19 cellular contexts compared by ENCODE assay signal in the genomic region with DNA sequence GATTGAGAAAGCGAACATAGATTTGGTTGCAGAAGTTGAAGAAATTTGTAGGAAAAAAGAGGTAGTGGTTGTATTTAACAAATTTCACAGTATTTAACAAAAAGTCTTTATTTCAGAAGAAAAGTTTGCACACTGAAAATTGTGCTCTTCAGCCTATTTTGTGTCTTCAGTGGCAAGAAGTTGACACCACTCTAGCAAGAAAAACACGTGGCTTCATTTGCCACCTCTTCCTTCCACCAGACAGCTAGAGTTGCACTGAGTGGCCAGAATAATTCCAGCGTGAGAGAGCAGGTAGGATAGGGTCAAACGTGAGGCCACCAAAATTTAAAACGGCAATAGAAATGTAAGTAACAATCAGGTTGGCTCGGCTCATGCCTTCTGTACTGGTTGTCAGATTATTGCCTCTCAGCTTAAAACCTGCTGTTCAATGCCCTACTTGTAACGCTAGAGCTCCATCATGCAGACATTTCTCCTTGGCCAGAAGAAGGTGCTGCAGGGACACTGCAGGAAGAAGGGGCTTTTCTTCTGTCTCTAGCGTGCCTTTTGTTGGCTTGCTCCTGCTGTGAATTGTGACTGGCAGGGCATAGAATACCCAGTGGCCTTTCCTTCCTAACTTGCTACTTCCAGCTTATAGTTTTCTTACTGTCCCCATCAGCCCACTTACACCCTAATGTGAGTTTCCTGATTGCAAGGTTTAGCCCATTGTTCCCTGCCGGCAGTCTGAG. TPM values are rescaled to one million over a fixed set of nuclear protein-coding genes. Genes with fewer than 3 reads are reported as not detected.
DNase-seq lines count a peak whose midpoint lies in the region; ATAC-seq, FAIRE-seq and TF ChIP-seq lines count a peak whose summit lies in the region.
"Had no signal": no experiment of that assay in that cellular context is flagged by ENCODE, and none has a peak within 500 bp of the region (broad histone marks: within the 10 kb centered on the region; RNA-seq: fewer than 3 reads in every experiment).

No MANE protein-coding gene starts in this region.

- H3K4me3 ChIP-seq in AG10803 (ENCODE audit: low read length) (no peak overlapping the region), Karpas-422 (ENCODE audit: low read length) (no peak overlapping the region), astrocyte (ENCODE audit: insufficient read depth, low read depth, low read length) (no peak overlapping the region), mesendoderm (ENCODE audit: low read length) (no peak overlapping the region), uterus (no peak overlapping the region), gastrocnemius medialis (no peak overlapping the region)
- H3K4me3 ChIP-seq: prostate gland had no signal

- ATAC-seq in HG03442 (IDR thresholded peaks at IDR 0.05; ENCODE audit: unreplicated experiment), result no peak
- ATAC-seq in gastrocnemius medialis, result no peak

- in situ Hi-C loops in gastrocnemius medialis (cut with MboI; ENCODE audit: low sequenced_read_pairs in 4 of 4), result loop anchor here (5.0 to 25.0 kb wide), 3 partner anchors 246 to 266 kb away; a partner anchor contains a TSS

- no peaks in the 10 kb centered on the region for H3K36me3 Mint-ChIP-seq in astrocyte (ENCODE audit: low read depth, unreplicated experiment)
- H3K36me3 Mint-ChIP-seq: activated naive CD8-positive, alpha-beta T cell treated with anti-CD3 and anti-CD28 coated beads for 36 hours had no signal

- no peak overlapping the region for H4K8ac ChIP-seq in mesendoderm (ENCODE audit: low read depth, low read length)

- no peak overlapping the region for H3K9ac ChIP-seq in Karpas-422 (ENCODE audit: low read length)
- H3K9ac ChIP-seq in astrocyte (ENCODE audit: low read length), result no peak overlapping the region
- H3K9ac ChIP-seq in mesendoderm (ENCODE audit: low read length), result peak overlapping the region; percentile 7

- no peaks in the 10 kb centered on the region for H3K79me1 ChIP-seq in mesendoderm (ENCODE audit: low read length)

- H2AK5ac ChIP-seq in mesendoderm (ENCODE audit: low read length), result no peak overlapping the region

- H4K20me1 ChIP-seq in Karpas-422 (ENCODE audit: insufficient read depth, low read depth, low read length) (no peaks in the 10 kb centered on the region), astrocyte (ENCODE audit: insufficient read depth, low read length) (no peaks in the 10 kb centered on the region)

- 0 out of 2 replicates have a peak overlapping the region, but pooled peaks have one; percentile 16 for H2AFZ ChIP-seq in Karpas-422 (ENCODE audit: low read length)
- no peak overlapping the region for H2AFZ ChIP-seq in astrocyte (ENCODE audit: low read depth, low read length)

- intact Hi-C loops in uterus (cut with DNase I; ENCODE audit: low total_unique reads), result no loop called here
- intact Hi-C loops in gastrocnemius medialis (cut with DNase I; ENCODE audit: low total_unique reads), result loop anchor here (5.0 to 10.0 kb wide), 2 partner anchors 111 to 161 kb away; a partner anchor contains a TSS

- no peaks in the 10 kb centered on the region for H3K9me3 Mint-ChIP-seq in astrocyte (ENCODE audit: unreplicated experiment)
- H3K9me3 Mint-ChIP-seq: activated CD4-positive, alpha-beta T cell treated with anti-CD3 and anti-CD28 coated beads, Interleukin-2, amount 10 ng/mL, durations not matched to agents 7 days and 5 days; activated naive CD8-positive, alpha-beta T cell treated with anti-CD3 and anti-CD28 coated beads for 36 hours; T-helper 1 cell treated with Interleukin-12 subunit alpha and Interleukin-12 subunit beta and Interleukin-4 antibody, amounts not matched to agents 30 μg/mL and 1 μg/mL, for 36 hours had no signal

- no peak for DNase-seq in AG10803 (ENCODE audit: low read depth)
- no peak for DNase-seq in Karpas-422
- DNase-seq in astrocyte (ENCODE audit: low read depth), result no peak
- DNase-seq in mesendoderm, result peak; percentile 81
- no peak for DNase-seq in uterus
- no peak for DNase-seq in gastrocnemius medialis
- DNase-seq in mucosa of gallbladder (ENCODE audit: low spot score), result no peak
- DNase-seq: activated CD4-positive, alpha-beta T cell treated with anti-CD3 and anti-CD28 coated beads, Interleukin-2, amount 10 ng/mL, durations not matched to agents 7 days and 5 days; activated naive CD8-positive, alpha-beta T cell treated with anti-CD3 and anti-CD28 coated beads for 36 hours; central memory CD4-positive, alpha-beta T cell; HCEC 1CT; kidney glomerular epithelial cell; substantia nigra had no signal

- no peak overlapping the region for H2BK120ac ChIP-seq in mesendoderm (ENCODE audit: low read depth, low read length)

- no peak for TF ChIP-seq POLR2A in uterus (IDR thresholded peaks at IDR 0.05)
- TF ChIP-seq POLR2A in gastrocnemius medialis (IDR thresholded peaks at IDR 0.05), result no peak

- no peaks in the 10 kb centered on the region for H3K27me3 Mint-ChIP-seq in astrocyte (ENCODE audit: low read depth, unreplicated experiment)

- H2BK5ac ChIP-seq in mesendoderm (ENCODE audit: low read length), result no peak overlapping the region

- H3K4me1 Mint-ChIP-seq in astrocyte (ENCODE audit: low read depth, unreplicated experiment), result peaks cover 22% of the 10 kb centered on the region
- H3K4me1 Mint-ChIP-seq: activated CD4-positive, alpha-beta T cell treated with anti-CD3 and anti-CD28 coated beads, Interleukin-2, amount 10 ng/mL, durations not matched to agents 7 days and 5 days; activated naive CD8-positive, alpha-beta T cell treated with anti-CD3 and anti-CD28 coated beads for 36 hours had no signal

- no peak overlapping the region for H3K4me3 Mint-ChIP-seq in astrocyte (ENCODE audit: unreplicated experiment)
- H3K4me3 Mint-ChIP-seq: activated CD4-positive, alpha-beta T cell treated with anti-CD3 and anti-CD28 coated beads, Interleukin-2, amount 10 ng/mL, durations not matched to agents 7 days and 5 days; activated naive CD8-positive, alpha-beta T cell treated with anti-CD3 and anti-CD28 coated beads for 36 hours; T-helper 1 cell treated with Interleukin-12 subunit alpha and Interleukin-12 subunit beta and Interleukin-4 antibody, amounts not matched to agents 30 μg/mL and 1 μg/mL, for 36 hours had no signal

- H3K4ac ChIP-seq in mesendoderm (ENCODE audit: low read depth, low read length), result no peak overlapping the region

- no peaks in the 10 kb centered on the region for H3K79me2 ChIP-seq in Karpas-422 (ENCODE audit: low read length)
- H3K79me2 ChIP-seq in astrocyte (ENCODE audit: insufficient read depth, low read length), result no peaks in the 10 kb centered on the region
- no peaks in the 10 kb centered on the region for H3K79me2 ChIP-seq in mesendoderm (ENCODE audit: control insufficient read depth, insufficient read depth, low read length)

- no peak for FAIRE-seq in astrocyte (lab: Jason Lieb, UNC)
- FAIRE-seq: RCC 7860 had no signal

- H3K4me2 ChIP-seq in Karpas-422 (ENCODE audit: low read depth, low read length, poor library complexity, severe bottlenecking) (no peak overlapping the region), astrocyte (ENCODE audit: low read length) (no peak overlapping the region), mesendoderm (ENCODE audit: low read length) (no peak overlapping the region)

- TF ChIP-seq CTCF in AG10803 (conservative IDR thresholded peaks at IDR 0.05; ENCODE audit: low read length) (peak; percentile 19; the same call in 1 of the 2 replicates), astrocyte (IDR thresholded peaks at IDR 0.05; ENCODE audit: insufficient read depth, low read depth, low read length) (peak; percentile 6), uterus (IDR thresholded peaks at IDR 0.05) (no peak), gastrocnemius medialis (IDR thresholded peaks at IDR 0.05 in 4 of 5, conservative IDR thresholded peaks at IDR 0.05 in 1 of 5) (no peak)

- H3K27ac Mint-ChIP-seq in astrocyte (ENCODE audit: unreplicated experiment), result no peak overlapping the region
- H3K27ac Mint-ChIP-seq: activated CD4-positive, alpha-beta T cell treated with anti-CD3 and anti-CD28 coated beads, Interleukin-2, amount 10 ng/mL, durations not matched to agents 7 days and 5 days; activated naive CD8-positive, alpha-beta T cell treated with anti-CD3 and anti-CD28 coated beads for 36 hours; T-helper 1 cell treated with Interleukin-12 subunit alpha and Interleukin-12 subunit beta and Interleukin-4 antibody, amounts not matched to agents 30 μg/mL and 1 μg/mL, for 36 hours had no signal

- H3K56ac ChIP-seq in mesendoderm (ENCODE audit: low read length), result peak overlapping the region; percentile 66

- 100% methylated on average over 1 of the region's 9 CpGs for WGBS in mesendoderm (ENCODE audit: extremely low coverage, insufficient coverage, low lambda C conversion rate)

- H3K27ac ChIP-seq in Karpas-422 (ENCODE audit: low read length) (no peak overlapping the region), astrocyte (ENCODE audit: low read depth, low read length) (no peak overlapping the region), mesendoderm (ENCODE audit: low read depth, low read length) (peak overlapping the region; percentile 30), uterus (no peak overlapping the region), gastrocnemius medialis (no peak overlapping the region)
- H3K27ac ChIP-seq: C4-2B, HL-60, prostate gland had no signal

- H4K5ac ChIP-seq in mesendoderm (ENCODE audit: low read length), result no peak overlapping the region

- H3K9me2 ChIP-seq in Karpas-422 (replicated peaks; ENCODE audit: insufficient read depth, low read length), result no peaks in the 10 kb centered on the region

- no peaks in the 10 kb centered on the region for H3K4me1 ChIP-seq in Karpas-422 (ENCODE audit: low read length)
- H3K4me1 ChIP-seq in astrocyte (ENCODE audit: insufficient read depth, low read length), result peaks cover 16% of the 10 kb centered on the region
- H3K4me1 ChIP-seq in mesendoderm (ENCODE audit: control insufficient read depth, low read depth, low read length), result peaks cover 8% of the 10 kb centered on the region
- H3K4me1 ChIP-seq in uterus, result no peaks in the 10 kb centered on the region
- H3K4me1 ChIP-seq in gastrocnemius medialis, result peaks cover 0 to 10% of the 10 kb centered on the region in 2 donors
- H3K4me1 ChIP-seq: prostate gland had no signal

- no peaks in the 10 kb centered on the region for H3K27me3 ChIP-seq in Karpas-422 (ENCODE audit: low read length)
- H3K27me3 ChIP-seq in astrocyte (ENCODE audit: insufficient read depth, low read length), result no peaks in the 10 kb centered on the region
- H3K27me3 ChIP-seq in mesendoderm (ENCODE audit: insufficient read depth, low read length, poor library complexity), result no peaks in the 10 kb centered on the region
- no peaks in the 10 kb centered on the region for H3K27me3 ChIP-seq in uterus
- no peaks in the 10 kb centered on the region for H3K27me3 ChIP-seq in gastrocnemius medialis

- no peak overlapping the region for H2BK15ac ChIP-seq in mesendoderm (replicated peaks; ENCODE audit: low read depth)

- H3K36me3 ChIP-seq in Karpas-422 (ENCODE audit: insufficient read depth, low read length), result no peaks in the 10 kb centered on the region
- H3K36me3 ChIP-seq in astrocyte (ENCODE audit: insufficient read depth, low read length), result no peaks in the 10 kb centered on the region
- H3K36me3 ChIP-seq in mesendoderm (ENCODE audit: control insufficient read depth, insufficient read depth, low read length), result no peaks in the 10 kb centered on the region
- H3K36me3 ChIP-seq in uterus, result no peaks in the 10 kb centered on the region
- H3K36me3 ChIP-seq in gastrocnemius medialis, result no peaks in the 10 kb centered on the region
- H3K36me3 ChIP-seq: prostate gland had no signal

- H3K9me3 ChIP-seq in Karpas-422 (ENCODE audit: low read length) (no peaks in the 10 kb centered on the region), astrocyte (ENCODE audit: insufficient read depth, low read depth, low read length) (no peaks in the 10 kb centered on the region), uterus (no peaks in the 10 kb centered on the region), gastrocnemius medialis (no peaks in the 10 kb centered on the region)
- H3K9me3 ChIP-seq: prostate gland had no signal

- no peak overlapping the region for H3K18ac ChIP-seq in mesendoderm (ENCODE audit: low read length)

- peak overlapping the region; percentile 48 for H3K23ac ChIP-seq in mesendoderm (ENCODE audit: low read length)

RNA-seq across cellular contexts. Expression of a gene that starts 12.1 kb away (rescaled TPM):
- total RNA-seq in Karpas-422 (2014; rRNA removed; shearing (Covaris generic); ENCODE audit: low replicate concordance), result not detected in 2 replicates
- not detected in 2 replicates for total RNA-seq in astrocyte
- polyA plus RNA-seq in mesendoderm (2013, experiment 1 of 2), result not detected
- not detected for polyA plus RNA-seq in mesendoderm (2013, experiment 2 of 2)
- under 1 TPM in 1 of 4 donors, not detected in 3; 0.07 TPM for total RNA-seq in uterus
- not detected for total RNA-seq in gastrocnemius medialis
- not detected for total RNA-seq in mucosa of gallbladder
- total RNA-seq: activated CD4-positive, alpha-beta T cell treated with anti-CD3 and anti-CD28 coated beads, Interleukin-2, amount 10 ng/mL, durations not matched to agents 7 days and 5 days; activated naive CD8-positive, alpha-beta T cell treated with anti-CD3 and anti-CD28 coated beads for 36 hours; prostate gland had no signal

RNA-seq across cellular contexts. Expression of a gene that starts 20.2 kb away (rescaled TPM):
- total RNA-seq in Karpas-422 (2014; rRNA removed; shearing (Covaris generic); ENCODE audit: low replicate concordance), result not detected in 2 replicates
- total RNA-seq in astrocyte (0.20 TPM in 1 of 2 replicates, not detected in the other), uterus (not detected), gastrocnemius medialis (not detected), mucosa of gallbladder (not detected)
- polyA plus RNA-seq in mesendoderm (2013, experiment 1 of 2), result 0.25 TPM
- polyA plus RNA-seq in mesendoderm (2013, experiment 2 of 2), result 0.32 TPM
- total RNA-seq: activated CD4-positive, alpha-beta T cell treated with anti-CD3 and anti-CD28 coated beads, Interleukin-2, amount 10 ng/mL, durations not matched to agents 7 days and 5 days; activated naive CD8-positive, alpha-beta T cell treated with anti-CD3 and anti-CD28 coated beads for 36 hours had no signal

RNA-seq across cellular contexts. Expression of a gene that starts 22.0 kb away (rescaled TPM):
- total RNA-seq in Karpas-422 (2014; rRNA removed; shearing (Covaris generic); ENCODE audit: low replicate concordance), result not detected in 2 replicates
- 1.8 and 1.9 TPM in 2 replicates for total RNA-seq in astrocyte
- polyA plus RNA-seq in mesendoderm (2013, experiment 1 of 2), result 0.24 TPM
- polyA plus RNA-seq in mesendoderm (2013, experiment 2 of 2), result 0.25 TPM
- total RNA-seq in uterus, result 1 to 10 TPM; 1.8 to 2.9 (median 2.4) TPM
- total RNA-seq in gastrocnemius medialis, result 1 to 10 TPM in 1 of 4 donors, under 1 TPM in 3; 0.56 to 1.5 (median 0.82) TPM
- total RNA-seq in mucosa of gallbladder, result 1.8 TPM
- total RNA-seq: activated CD4-positive, alpha-beta T cell treated with anti-CD3 and anti-CD28 coated beads, Interleukin-2, amount 10 ng/mL, durations not matched to agents 7 days and 5 days; activated naive CD8-positive, alpha-beta T cell treated with anti-CD3 and anti-CD28 coated beads for 36 hours had no signal

RNA-seq across cellular contexts. Expression of a gene that starts 37.9 kb away (rescaled TPM):
- total RNA-seq in Karpas-422 (2014; rRNA removed; shearing (Covaris generic); ENCODE audit: low replicate concordance), result 29.4 and 65.3 TPM in 2 replicates
- 42.1 and 45.1 TPM in 2 replicates for total RNA-seq in astrocyte
- polyA plus RNA-seq in mesendoderm (2013, experiment 1 of 2), result 165 TPM
- 172 TPM for polyA plus RNA-seq in mesendoderm (2013, experiment 2 of 2)
- 100 to 1,000 TPM in 1 of 4 donors, 10 to 100 TPM in 3; 10.2 to 104 (median 36.1) TPM for total RNA-seq in uterus
- total RNA-seq in gastrocnemius medialis, result 10 to 100 TPM; 42.1 to 63.8 (median 51.2) TPM
- total RNA-seq in mucosa of gallbladder, result 35.1 TPM

Comparison
In these comparisons a context has a peak if more than half of its experiments do, and no peak if none do; other contexts are left out.
1. CTCF ChIP-seq: peak in AG10803 (single experiment) and astrocyte (single experiment); none in uterus (0 of 4) and gastrocnemius medialis (0 of 5).